8 cellular contexts compared by ENCODE assay signal in the genomic region with DNA sequence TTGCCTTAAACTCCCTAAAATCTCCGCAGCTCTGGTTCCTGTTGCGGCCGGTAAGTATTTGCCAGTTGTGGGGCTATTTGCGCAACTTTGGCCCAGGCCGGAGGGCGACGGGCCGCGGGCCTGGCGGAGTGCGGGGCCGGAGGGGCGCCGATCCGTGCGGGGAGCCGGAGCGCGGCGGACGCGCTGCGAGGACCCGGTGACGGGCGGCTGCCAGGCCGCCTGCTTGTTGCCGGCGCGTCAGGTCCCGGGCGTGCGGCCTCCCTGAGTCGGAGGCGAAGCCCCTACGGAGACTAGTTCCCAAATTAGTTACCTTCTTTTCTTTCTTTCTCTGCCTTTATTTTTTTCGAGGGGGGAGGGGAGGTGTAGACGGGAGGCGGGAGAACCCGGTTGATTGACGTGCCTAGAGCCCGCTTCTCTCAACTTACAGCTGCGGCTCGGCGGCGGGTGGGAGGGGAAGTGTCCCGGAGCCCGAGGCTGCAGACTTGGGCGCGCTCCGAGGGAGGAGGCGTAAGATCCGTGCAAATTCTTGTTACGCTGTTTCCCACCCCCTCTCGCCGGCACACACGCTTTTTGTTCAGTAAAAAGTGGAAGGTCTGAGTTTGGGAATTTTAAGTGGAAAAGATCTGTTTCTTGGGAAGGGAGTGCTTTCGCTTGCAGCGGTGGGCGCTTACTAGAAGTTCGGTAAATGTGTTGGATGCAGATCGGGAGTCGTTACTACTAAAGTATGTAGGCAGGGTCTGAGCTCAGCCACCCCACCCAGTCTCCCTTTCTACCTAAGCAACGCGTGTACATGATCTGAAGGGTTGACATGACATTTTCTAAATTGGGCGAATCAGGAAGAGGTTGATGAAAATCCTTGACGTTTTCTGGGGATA. TPM values are rescaled to one million over a fixed set of nuclear protein-coding genes. Genes with fewer than 3 reads are reported as not detected.
DNase-seq lines count a peak whose midpoint lies in the region; ATAC-seq and TF ChIP-seq lines count a peak whose summit lies in the region.

No MANE protein-coding gene starts in this region.

- peak overlapping the region; percentile 93 to 97 for H3K9ac ChIP-seq in duodenal mucosa (ENCODE audit: low read depth in 1 of 2, low read length in 2 of 2)

- TF ChIP-seq POLR2A in GM18951 (IDR thresholded peaks at IDR 0.05; ENCODE audit: extremely low read depth, insufficient read depth, insufficient read length) (peak; percentile 50), lower leg skin (IDR thresholded peaks at IDR 0.05) (no peak)

- H3K4me3 Mint-ChIP-seq in activated CD4-positive, alpha-beta memory T cell treated with anti-CD3 and anti-CD28 coated beads, Interleukin-2, amount 10 ng/mL, durations not matched to agents 7 days and 5 days: peak overlapping the region; percentile 84

- no peak for TF ChIP-seq CTCF in lower leg skin (IDR thresholded peaks at IDR 0.05)

- peaks cover 52% of the 10 kb centered on the region for H3K4me1 Mint-ChIP-seq in activated CD4-positive, alpha-beta memory T cell treated with anti-CD3 and anti-CD28 coated beads, Interleukin-2, amount 10 ng/mL, durations not matched to agents 7 days and 5 days

- POLR2A ChIA-PET in activated CD4-positive, alpha-beta memory T cell treated with anti-CD3 and anti-CD28 coated beads, Interleukin-2, amount 10 ng/mL, durations not matched to agents 7 days and 5 days (lab: Charles Lee): interaction anchor here (0.5 to 6.5 kb wide), 29 partner anchors 9 to 651 kb away, joined by 3 to 75 read pairs (median 4); a partner anchor contains a TSS

- H3K36me3 Mint-ChIP-seq in activated CD4-positive, alpha-beta memory T cell treated with anti-CD3 and anti-CD28 coated beads, Interleukin-2, amount 10 ng/mL, durations not matched to agents 7 days and 5 days (ENCODE audit: low read depth): peaks cover 48% of the 10 kb centered on the region

- H3K36me3 ChIP-seq in duodenal mucosa (ENCODE audit: control insufficient read depth in 1 of 2, insufficient read depth in 2 of 2, low read length in 2 of 2): no peaks in the 10 kb centered on the region

- no peaks in the 10 kb centered on the region for H3K9me3 ChIP-seq in duodenal mucosa (ENCODE audit: control insufficient read depth in 1 of 2, low read length in 2 of 2)

- peak overlapping the region; percentile 100 for H3K27ac Mint-ChIP-seq in activated CD4-positive, alpha-beta memory T cell treated with anti-CD3 and anti-CD28 coated beads, Interleukin-2, amount 10 ng/mL, durations not matched to agents 7 days and 5 days

- H3K27me3 ChIP-seq in duodenal mucosa (ENCODE audit: control insufficient read depth in 1 of 2, insufficient read depth in 2 of 2, low read length in 2 of 2): no peaks in the 10 kb centered on the region

- WGBS in lower leg skin, 2 donors: 0 to 1% methylated on average over 43 to 67 of the region's 67 CpGs

- peak; percentile 21 for ATAC-seq in HG03457 (IDR thresholded peaks at IDR 0.05; ENCODE audit: unreplicated experiment)

- in situ Hi-C loops in ACHN (cut with HindIII; ENCODE audit: low pct_ligation_motif_present, low pct_unique_long_range_greater_than_20kb, low sequenced_read_pairs) (no loop called here), GM18951 (cut with MboI; ENCODE audit: low sequenced_read_pairs, unreplicated experiment) (no loop called here)

- intact Hi-C loops in lower leg skin (cut with DNase I; ENCODE audit: low total_unique reads): no loop called here

- CTCF ChIA-PET in activated CD4-positive, alpha-beta memory T cell treated with anti-CD3 and anti-CD28 coated beads, Interleukin-2, amount 10 ng/mL, durations not matched to agents 7 days and 5 days (lab: Charles Lee): interaction anchor here (0.6 to 1.2 kb wide), 2 partner anchors 9 to 20 kb away, joined by 3 to 4 read pairs; no protein-coding TSS in a partner anchor

- H3K4me1 ChIP-seq in duodenal mucosa (ENCODE audit: control insufficient read depth in 1 of 2, insufficient read depth in 2 of 2, low read length in 2 of 2): peaks cover 43 to 57% of the 10 kb centered on the region in 2 donors

- peak overlapping the region; percentile 100 for H3K27ac ChIP-seq in duodenal mucosa (ENCODE audit: low read depth, low read length)

- H3K9me3 Mint-ChIP-seq in activated CD4-positive, alpha-beta memory T cell treated with anti-CD3 and anti-CD28 coated beads, Interleukin-2, amount 10 ng/mL, durations not matched to agents 7 days and 5 days: no peaks in the 10 kb centered on the region

- H3K4me3 ChIP-seq in duodenal mucosa (ENCODE audit: low read depth in 1 of 2, low read length in 2 of 2) (peak overlapping the region; percentile 93 to 94), lower leg skin (ENCODE audit: low read depth, poor library complexity, severe bottlenecking) (peak overlapping the region; percentile 97)

- no peaks in the 10 kb centered on the region for H3K27me3 Mint-ChIP-seq in activated CD4-positive, alpha-beta memory T cell treated with anti-CD3 and anti-CD28 coated beads, Interleukin-2, amount 10 ng/mL, durations not matched to agents 7 days and 5 days

- DNase-seq in ACHN (peak; percentile 81), NCI-H82 (lab: John Stamatoyannopoulos, UW) (peak; percentile 91), lower leg skin (ENCODE audit: low spot score in 2 of 2) (peak; percentile 91 to 98)
- DNase-seq in activated CD4-positive, alpha-beta memory T cell treated with anti-CD3 and anti-CD28 coated beads, Interleukin-2, amount 10 ng/mL, durations not matched to agents 7 days and 5 days: peak; percentile 89
- peak; percentile 85 for DNase-seq in stimulated activated CD4-positive, alpha-beta T cell treated with anti-CD3 and anti-CD28 coated beads, Interleukin-4, amount 100 ng/mL, for 1 hour

RNA-seq across cellular contexts. Expression of a gene that starts 0.6 kb away (rescaled TPM):
- 10 to 100 TPM; 81.2 to 86.1 TPM for total RNA-seq in activated CD4-positive, alpha-beta memory T cell treated with anti-CD3 and anti-CD28 coated beads, Interleukin-2, amount 10 ng/mL, durations not matched to agents 7 days and 5 days
- total RNA-seq in lower leg skin: 10 to 100 TPM; 35.2 to 50.4 (median 39.4) TPM

RNA-seq across cellular contexts. Expression of a gene that starts 1.5 kb away (rescaled TPM):
- total RNA-seq in activated CD4-positive, alpha-beta memory T cell treated with anti-CD3 and anti-CD28 coated beads, Interleukin-2, amount 10 ng/mL, durations not matched to agents 7 days and 5 days: 10 to 100 TPM; 38.8 to 40.5 TPM
- total RNA-seq in lower leg skin: 10 to 100 TPM in 2 of 4 donors, 1 to 10 TPM in 2; 7.8 to 15.1 (median 9.1) TPM

RNA-seq across cellular contexts. Expression of a gene that starts 35.4 kb away (rescaled TPM):
- 1 to 10 TPM; 6.8 to 7.1 TPM for total RNA-seq in activated CD4-positive, alpha-beta memory T cell treated with anti-CD3 and anti-CD28 coated beads, Interleukin-2, amount 10 ng/mL, durations not matched to agents 7 days and 5 days
- total RNA-seq in lower leg skin: 100 to 1,000 TPM; 103 to 165 (median 138) TPM

RNA-seq across cellular contexts. Expression of a gene that starts 39.8 kb away (rescaled TPM):
- total RNA-seq in activated CD4-positive, alpha-beta memory T cell treated with anti-CD3 and anti-CD28 coated beads, Interleukin-2, amount 10 ng/mL, durations not matched to agents 7 days and 5 days: under 1 TPM; 0.88 TPM
- under 1 TPM in 3 of 4 donors, not detected in 1; 0.17 to 0.29 (median 0.21) TPM for total RNA-seq in lower leg skin

RNA-seq across cellular contexts. Expression of a gene that starts 44.6 kb away (rescaled TPM):
- total RNA-seq in activated CD4-positive, alpha-beta memory T cell treated with anti-CD3 and anti-CD28 coated beads, Interleukin-2, amount 10 ng/mL, durations not matched to agents 7 days and 5 days: under 1 TPM in 1 of 2 experiments, not detected in 1; 0.53 TPM
- 1 to 10 TPM in 2 of 4 donors, under 1 TPM in 2; 0.84 to 2.0 (median 1.3) TPM for total RNA-seq in lower leg skin

Comparison
In these comparisons a context has a peak if more than half of its experiments do, and no peak if none do; other contexts are left out.
1. Peak in every context shown above with its lines: DNase-seq, ATAC-seq, H3K4me3 ChIP-seq and H3K27ac ChIP-seq.
2. RNA of a gene that starts 35.4 kb away (total RNA-seq): 103 to 165 TPM in lower leg skin; 6.8 to 7.1 TPM in activated CD4-positive, alpha-beta memory T cell treated with anti-CD3 and anti-CD28 coated beads, Interleukin-2, amount 10 ng/mL, durations not matched to agents 7 days and 5 days; every median in the first group is over 10 times any median in the second.